8 cellular contexts compared by ENCODE assay signal in the genomic region with DNA sequence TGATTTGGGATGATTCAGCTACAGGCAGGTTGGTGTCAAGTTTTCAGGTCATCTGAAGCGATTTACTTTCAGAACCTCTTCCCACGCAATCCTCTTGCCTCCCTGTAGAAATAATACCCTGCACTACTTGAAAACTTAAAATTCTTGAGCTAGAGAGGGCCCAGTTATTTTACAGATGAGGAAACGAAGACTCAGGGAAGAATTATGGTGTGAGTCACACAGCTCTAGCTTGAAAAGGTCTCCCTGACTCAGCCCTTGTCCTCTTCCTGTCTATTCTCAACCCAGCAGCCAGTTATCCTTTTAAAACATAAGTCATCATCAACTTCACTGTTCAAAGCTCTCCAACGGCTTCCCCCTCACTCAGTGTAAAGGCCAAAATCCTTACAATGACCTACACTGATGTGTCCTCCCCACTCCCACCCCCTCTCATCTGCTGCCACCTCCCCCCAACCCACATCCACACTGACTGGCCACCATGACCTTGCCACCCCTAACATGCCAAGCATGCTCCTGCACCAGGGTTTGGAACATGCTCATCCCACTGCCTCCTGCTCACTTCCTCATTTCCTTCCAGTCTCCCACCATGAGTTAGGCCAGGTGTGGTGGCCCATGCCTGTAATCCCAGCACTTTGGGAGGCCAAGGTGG. TPM values are rescaled to one million over a fixed set of nuclear protein-coding genes. Genes with fewer than 3 reads are reported as not detected.
DNase-seq lines count a peak whose midpoint lies in the region; ATAC-seq, FAIRE-seq and TF ChIP-seq lines count a peak whose summit lies in the region.

No MANE protein-coding gene starts in this region.

- peak overlapping the region; percentile 79 for H3K4me3 Mint-ChIP-seq in astrocyte (ENCODE audit: unreplicated experiment)
- H3K4me3 Mint-ChIP-seq in memory B cell: no peak overlapping the region
- H3K4me3 Mint-ChIP-seq in endothelial cell (ENCODE audit: unreplicated experiment): no peak overlapping the region

- H3K4me1 ChIP-seq in DOHH2 (ENCODE audit: control insufficient read depth, low read length): peaks cover 71% of the 10 kb centered on the region
- H3K4me1 ChIP-seq in HUES48 (ENCODE audit: control insufficient read depth, insufficient read depth, low read length): peaks cover 15% of the 10 kb centered on the region; the same call in 1 of the 2 replicates
- H3K4me1 ChIP-seq in astrocyte (ENCODE audit: insufficient read depth, low read length): peaks cover 33% of the 10 kb centered on the region

- peak; percentile 97 for DNase-seq in astrocyte (ENCODE audit: low read depth)
- DNase-seq in memory B cell (ENCODE audit: low spot score in 2 of 2): no peak
- DNase-seq in iPS-NIHi11 (ENCODE audit: low spot score): no peak
- no peak for DNase-seq in endothelial cell (ENCODE audit: low spot score)

- no peaks in the 10 kb centered on the region for H3K9me3 Mint-ChIP-seq in astrocyte (ENCODE audit: unreplicated experiment)
- H3K9me3 Mint-ChIP-seq in memory B cell: no peaks in the 10 kb centered on the region
- H3K9me3 Mint-ChIP-seq in endothelial cell (ENCODE audit: unreplicated experiment): no peaks in the 10 kb centered on the region

- TF ChIP-seq CTCF in DOHH2 (IDR thresholded peaks at IDR 0.05; ENCODE audit: low read depth, low read length, poor library complexity, severe bottlenecking) (no peak), astrocyte (IDR thresholded peaks at IDR 0.05; ENCODE audit: insufficient read depth, low read depth, low read length) (no peak), endothelial cell (IDR thresholded peaks at IDR 0.05; ENCODE audit: unreplicated experiment) (no peak)

- peak overlapping the region; percentile 83 for H3K4me3 ChIP-seq in DOHH2 (ENCODE audit: low read length)
- peak overlapping the region; percentile 16; the same call in 1 of the 2 replicates for H3K4me3 ChIP-seq in HUES48 (ENCODE audit: low read depth, low read length)
- peak overlapping the region; percentile 100 for H3K4me3 ChIP-seq in astrocyte (ENCODE audit: insufficient read depth, low read depth, low read length)

- peak overlapping the region; percentile 7 for H2AFZ ChIP-seq in astrocyte (ENCODE audit: low read depth, low read length)

- peaks cover 73% of the 10 kb centered on the region for H3K36me3 ChIP-seq in DOHH2 (ENCODE audit: control insufficient read depth, low read length)
- H3K36me3 ChIP-seq in HUES48 (ENCODE audit: control insufficient read depth, insufficient read depth, low read length): no peaks in the 10 kb centered on the region
- no peaks in the 10 kb centered on the region for H3K36me3 ChIP-seq in astrocyte (ENCODE audit: insufficient read depth, low read length)

- no peaks in the 10 kb centered on the region for H3K36me3 Mint-ChIP-seq in astrocyte (ENCODE audit: low read depth, unreplicated experiment)
- peaks cover 3% of the 10 kb centered on the region for H3K36me3 Mint-ChIP-seq in memory B cell
- peaks cover 3% of the 10 kb centered on the region for H3K36me3 Mint-ChIP-seq in endothelial cell (ENCODE audit: low read depth, unreplicated experiment)

- FAIRE-seq in astrocyte (lab: Jason Lieb, UNC): no peak

- H3K9me2 ChIP-seq in DOHH2 (replicated peaks; ENCODE audit: control insufficient read depth, low read length): no peaks in the 10 kb centered on the region

- H3K9ac ChIP-seq in HUES48 (ENCODE audit: low read depth, low read length) (no peak overlapping the region), astrocyte (ENCODE audit: low read length) (peak overlapping the region; percentile 88)

- peaks cover 82% of the 10 kb centered on the region for H3K79me2 ChIP-seq in DOHH2 (ENCODE audit: control insufficient read depth, low read length)
- peaks cover 75% of the 10 kb centered on the region for H3K79me2 ChIP-seq in astrocyte (ENCODE audit: insufficient read depth, low read length)

- H3K9me3 ChIP-seq in DOHH2 (ENCODE audit: control insufficient read depth, insufficient read depth, low read length) (no peaks in the 10 kb centered on the region), HUES48 (ENCODE audit: control insufficient read depth, insufficient read depth, low read length) (no peaks in the 10 kb centered on the region), astrocyte (ENCODE audit: insufficient read depth, low read depth, low read length) (no peaks in the 10 kb centered on the region)

- no peaks in the 10 kb centered on the region for H3K27me3 ChIP-seq in DOHH2 (ENCODE audit: control insufficient read depth, low read length)
- no peaks in the 10 kb centered on the region for H3K27me3 ChIP-seq in HUES48 (ENCODE audit: control insufficient read depth, insufficient read depth, low read length)
- no peaks in the 10 kb centered on the region for H3K27me3 ChIP-seq in astrocyte (ENCODE audit: insufficient read depth, low read length)

- peaks cover 3% of the 10 kb centered on the region; the same call in 1 of the 2 replicates for H3F3A ChIP-seq in DOHH2 (ENCODE audit: control insufficient read depth, insufficient read depth)

- H3K4me2 ChIP-seq in DOHH2 (ENCODE audit: low read length): peak overlapping the region; percentile 81
- peak overlapping the region; percentile 99 for H3K4me2 ChIP-seq in astrocyte (ENCODE audit: low read length)

- ATAC-seq in memory B cell (ENCODE audit: low read depth) (no peak), HG03442 (IDR thresholded peaks at IDR 0.05; ENCODE audit: unreplicated experiment) (no peak), HG03521 (IDR thresholded peaks at IDR 0.05; ENCODE audit: unreplicated experiment) (no peak)

- peaks cover 17% of the 10 kb centered on the region for H4K20me1 ChIP-seq in DOHH2 (ENCODE audit: control insufficient read depth, insufficient read depth, low read depth, low read length)
- H4K20me1 ChIP-seq in astrocyte (ENCODE audit: insufficient read depth, low read length): peaks cover 14% of the 10 kb centered on the region

- H3K27ac ChIP-seq in DOHH2 (ENCODE audit: low read depth, low read length): peak overlapping the region; percentile 71
- H3K27ac ChIP-seq in HUES48 (ENCODE audit: low read depth, low read length): peak overlapping the region; percentile 95
- H3K27ac ChIP-seq in astrocyte (ENCODE audit: low read depth, low read length): peak overlapping the region; percentile 97

- H3K27ac Mint-ChIP-seq in astrocyte (ENCODE audit: unreplicated experiment) (peak overlapping the region; percentile 92), memory B cell (peak overlapping the region; percentile 39), endothelial cell (ENCODE audit: unreplicated experiment) (no peak overlapping the region)

- H3K4me1 Mint-ChIP-seq in astrocyte (ENCODE audit: low read depth, unreplicated experiment): peaks cover 48% of the 10 kb centered on the region
- H3K4me1 Mint-ChIP-seq in memory B cell: peaks cover 32% of the 10 kb centered on the region
- H3K4me1 Mint-ChIP-seq in endothelial cell (ENCODE audit: unreplicated experiment): peaks cover 44% of the 10 kb centered on the region

- H3K27me3 Mint-ChIP-seq in astrocyte (ENCODE audit: low read depth, unreplicated experiment) (no peaks in the 10 kb centered on the region), memory B cell (no peaks in the 10 kb centered on the region), endothelial cell (ENCODE audit: unreplicated experiment) (peaks cover 7% of the 10 kb centered on the region)

RNA-seq across cellular contexts. Expression of a gene that starts 3.4 kb away (rescaled TPM):
- total RNA-seq in astrocyte (17.7 and 24.8 TPM in 2 replicates), endothelial cell (ENCODE audit: unreplicated experiment) (21.8 TPM)

Comparison
In these comparisons a context has a peak if more than half of its experiments do, and no peak if none do; other contexts are left out.
1. H3K4me3 ChIP-seq: peak in every context shown above with its lines; median percentile 100 in astrocyte; 83 in DOHH2; 16 in HUES48.